Comparison of ENCODE assay signal across 14 cellular contexts in the genomic region with DNA sequence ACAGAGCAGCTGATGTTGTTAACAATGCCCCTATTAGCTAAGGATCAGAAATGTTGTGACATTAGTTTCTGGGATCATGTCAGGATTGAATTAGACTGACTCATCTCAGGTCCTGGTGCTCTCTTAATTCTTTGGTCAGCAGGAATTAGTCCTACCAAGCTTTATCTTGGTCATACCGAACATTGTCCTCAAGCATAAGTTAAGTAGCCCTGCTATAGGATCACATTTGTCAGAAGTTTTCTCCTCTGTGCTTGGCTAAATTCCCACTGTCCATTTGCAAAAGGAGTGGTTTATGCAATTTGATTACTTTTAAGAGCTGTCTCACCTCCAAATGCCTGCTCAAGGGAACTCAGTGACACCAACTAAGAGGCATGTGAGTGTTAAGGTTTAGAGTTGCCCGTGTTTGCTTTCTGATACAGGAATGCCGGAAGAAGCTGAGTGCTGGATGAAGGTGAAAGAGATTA. TPM values are rescaled to one million over a fixed set of nuclear protein-coding genes. Genes with fewer than 3 reads are reported as not detected.
DNase-seq lines count a peak whose midpoint lies in the region; ATAC-seq, FAIRE-seq and TF ChIP-seq lines count a peak whose summit lies in the region.
"Had no signal": no experiment of that assay in that cellular context is flagged by ENCODE, and none has a peak within 500 bp of the region (broad histone marks: within the 10 kb centered on the region; RNA-seq: fewer than 3 reads in every experiment).

No MANE protein-coding gene starts in this region.

- DNase-seq in EL, result peak; percentile 59
- DNase-seq in RWPE2 (ENCODE audit: low spot score), result no peak
- peak; percentile 15 for DNase-seq in globus pallidus (ENCODE audit: low spot score)
- DNase-seq in pancreas, result no peak
- DNase-seq in WTC11 (ENCODE audit: low spot score), result no peak
- DNase-seq in stimulated activated CD4-positive, alpha-beta T cell treated with anti-CD3 and anti-CD28 coated beads, Interleukin-12 subunit alpha, Interleukin-12 subunit beta, amount 100 ng/mL, for 4 hours, result no peak
- DNase-seq: naive B cell; NCI-H524; stimulated activated CD4-positive, alpha-beta T cell treated with anti-CD3 and anti-CD28 coated beads, Interleukin-1b, Interleukin-23, amount 100 ng/mL, for 48 hours; stimulated activated naive CD8-positive, alpha-beta T cell treated with anti-CD3 and anti-CD28 coated beads, Interleukin-15, Interleukin-2, amounts not matched to agents 100 U/mL and 50 U/mL, for 24 hours had no signal

- no peaks in the 10 kb centered on the region for H3K36me3 Mint-ChIP-seq in WTC11
- H3K36me3 Mint-ChIP-seq: naive B cell had no signal

- H3K4me1 Mint-ChIP-seq in WTC11, result peaks cover 27% of the 10 kb centered on the region

- FAIRE-seq in pancreas (lab: Jason Lieb, UNC), result peak; percentile 5
- FAIRE-seq: GM18507 had no signal

- H3K27me3 ChIP-seq in RWPE2 (ENCODE audit: insufficient read depth, poor library complexity, severe bottlenecking) (no peaks in the 10 kb centered on the region), pancreas (no peaks in the 10 kb centered on the region)

- no peak overlapping the region for H3K27ac Mint-ChIP-seq in WTC11
- H3K27ac Mint-ChIP-seq: naive B cell had no signal

- 16 to 19% methylated on average over 3 of the region's 3 CpGs for WGBS in pancreas, 2 donors

- no peaks in the 10 kb centered on the region for H3K27me3 Mint-ChIP-seq in WTC11 (ENCODE audit: low read depth)

- H3K9me3 Mint-ChIP-seq in WTC11, result 0 out of 2 replicates have a peak, but pooled peaks cover 5% of the 10 kb centered on the region
- H3K9me3 Mint-ChIP-seq: naive B cell had no signal

- POLR2A ChIA-PET in WTC11 (lab: Charles Lee), result interaction anchor here (0.6 kb wide), 1 partner anchor 261 kb away, joined by 8 read pairs; no protein-coding TSS in a partner anchor

- peak; percentile 88 for ATAC-seq in RWPE2 (ENCODE audit: low read depth)
- peak; percentile 51 to 77 (median 66) for ATAC-seq in pancreas
- no peak for ATAC-seq in WTC11
- ATAC-seq in GM21390 (IDR thresholded peaks at IDR 0.05; ENCODE audit: unreplicated experiment), result no peak
- ATAC-seq in GM18519 (IDR thresholded peaks at IDR 0.05; ENCODE audit: low FRiP score, unreplicated experiment), result no peak
- ATAC-seq: stimulated activated naive CD8-positive, alpha-beta T cell treated with anti-CD3 and anti-CD28 coated beads, Interleukin-15, Interleukin-2, amounts not matched to agents 100 U/mL and 50 U/mL, for 24 hours had no signal

- intact Hi-C loops in pancreas (cut with DNase I), result loop anchor here in 2 of 3 donors (5.0 to 10.0 kb wide), 2 partner anchors 584 to 586 kb away; no protein-coding TSS in a partner anchor

- H3K9me3 ChIP-seq in RWPE2 (ENCODE audit: severe bottlenecking) (no peaks in the 10 kb centered on the region), pancreas (no peaks in the 10 kb centered on the region)

- H3K36me3 ChIP-seq in RWPE2 (ENCODE audit: low read depth) (0 out of 2 replicates have a peak, but pooled peaks cover 3% of the 10 kb centered on the region), pancreas (no peaks in the 10 kb centered on the region)

- H3K4me3 ChIP-seq in RWPE2 (ENCODE audit: severe bottlenecking), result no peak overlapping the region
- H3K4me3 ChIP-seq in pancreas, result no peak overlapping the region

- H3K4me1 ChIP-seq in RWPE2 (ENCODE audit: insufficient read depth, poor library complexity, severe bottlenecking) (peaks cover 14% of the 10 kb centered on the region), pancreas (peaks cover 4 to 9% (median 5%) of the 10 kb centered on the region in 3 donors)

- TF ChIP-seq CTCF in RWPE2 (IDR thresholded peaks at IDR 0.05; ENCODE audit: poor library complexity, severe bottlenecking), result no peak
- no peak for TF ChIP-seq CTCF in pancreas (IDR thresholded peaks at IDR 0.05)
- no peak for TF ChIP-seq CTCF in WTC11 (IDR thresholded peaks at IDR 0.05)

- H3K27ac ChIP-seq in RWPE2 (ENCODE audit: poor library complexity, severe bottlenecking) (peak overlapping the region; percentile 57), pancreas (peak overlapping the region in 1 of 4 donors; percentile 34)
- H3K27ac ChIP-seq: KMS-11 had no signal

- no peak overlapping the region for H3K4me3 Mint-ChIP-seq in WTC11
- H3K4me3 Mint-ChIP-seq: naive B cell had no signal

- CTCF ChIA-PET in WTC11 (lab: Charles Lee), result interaction anchor here (0.6 to 1.4 kb wide), 7 partner anchors 33 to 585 kb away, joined by 3 to 5 read pairs (median 3); no protein-coding TSS in a partner anchor

TF ChIP-seq in WTC11, 78 proteins besides CTCF, POLR2A, EP300 and RAD21:
- TF ChIP-seq ZNF138 (CRISPR knock-in tag; conservative IDR thresholded peaks at IDR 0.05), result no peak
- TF ChIP-seq, protein P1, sequence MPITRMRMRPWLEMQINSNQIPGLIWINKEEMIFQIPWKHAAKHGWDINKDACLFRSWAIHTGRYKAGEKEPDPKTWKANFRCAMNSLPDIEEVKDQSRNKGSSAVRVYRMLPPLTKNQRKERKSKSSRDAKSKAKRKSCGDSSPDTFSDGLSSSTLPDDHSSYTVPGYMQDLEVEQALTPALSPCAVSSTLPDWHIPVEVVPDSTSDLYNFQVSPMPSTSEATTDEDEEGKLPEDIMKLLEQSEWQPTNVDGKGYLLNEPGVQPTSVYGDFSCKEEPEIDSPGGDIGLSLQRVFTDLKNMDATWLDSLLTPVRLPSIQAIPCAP (CRISPR knock-in tag; IDR thresholded peaks at IDR 0.05), result no peak
- no peak for TF ChIP-seq FOXP1 (CRISPR knock-in tag; IDR thresholded peaks at IDR 0.05; ENCODE audit: borderline replicate concordance)
- no peak for TF ChIP-seq IRF2 (CRISPR knock-in tag; IDR thresholded peaks at IDR 0.05; ENCODE audit: borderline replicate concordance, low read depth)
- TF ChIP-seq CREB1 (CRISPR knock-in tag; IDR thresholded peaks at IDR 0.05), result no peak
- TF ChIP-seq FOXK1 (CRISPR knock-in tag; IDR thresholded peaks at IDR 0.05), result no peak
- TF ChIP-seq, protein P2, sequence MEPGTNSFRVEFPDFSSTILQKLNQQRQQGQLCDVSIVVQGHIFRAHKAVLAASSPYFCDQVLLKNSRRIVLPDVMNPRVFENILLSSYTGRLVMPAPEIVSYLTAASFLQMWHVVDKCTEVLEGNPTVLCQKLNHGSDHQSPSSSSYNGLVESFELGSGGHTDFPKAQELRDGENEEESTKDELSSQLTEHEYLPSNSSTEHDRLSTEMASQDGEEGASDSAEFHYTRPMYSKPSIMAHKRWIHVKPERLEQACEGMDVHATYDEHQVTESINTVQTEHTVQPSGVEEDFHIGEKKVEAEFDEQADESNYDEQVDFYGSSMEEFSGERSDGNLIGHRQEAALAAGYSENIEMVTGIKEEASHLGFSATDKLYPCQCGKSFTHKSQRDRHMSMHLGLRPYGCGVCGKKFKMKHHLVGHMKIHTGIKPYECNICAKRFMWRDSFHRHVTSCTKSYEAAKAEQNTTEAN (CRISPR knock-in tag; IDR thresholded peaks at IDR 0.05), result no peak
- no peak for TF ChIP-seq NR3C1 (CRISPR knock-in tag; conservative IDR thresholded peaks at IDR 0.05; ENCODE audit: low read depth)
- no peak for TF ChIP-seq ZNF416 (CRISPR knock-in tag; IDR thresholded peaks at IDR 0.05)
- TF ChIP-seq GABPB1 (CRISPR knock-in tag; IDR thresholded peaks at IDR 0.05), result no peak
- TF ChIP-seq ZBTB21 (CRISPR knock-in tag; IDR thresholded peaks at IDR 0.05; ENCODE audit: borderline replicate concordance), result no peak

RNA-seq across cellular contexts. Expression of a gene that starts 48.4 kb away (rescaled TPM):
- under 1 TPM in 2 of 6 donors, not detected in 4; 0.22 to 0.29 TPM for total RNA-seq in pancreas
- not detected for polyA plus RNA-seq in pancreas
- not detected in 3 replicates for total RNA-seq in WTC11 (2021)

Comparison
In these comparisons a context has a peak if more than half of its experiments do, and no peak if none do; other contexts are left out.
1. DNase-seq: peak in EL (single experiment) and globus pallidus (single experiment); none in RWPE2 (single experiment), pancreas (0 of 6), WTC11 (single experiment) and stimulated activated CD4-positive, alpha-beta T cell treated with anti-CD3 and anti-CD28 coated beads, Interleukin-12 subunit alpha, Interleukin-12 subunit beta, amount 100 ng/mL, for 4 hours (single experiment).
2. ATAC-seq: peak in RWPE2 (single experiment) and pancreas (4 of 4); none in WTC11 (single experiment), GM21390 (single experiment) and GM18519 (single experiment).